9 cellular contexts compared by ENCODE assay signal in genomic region chr5:178551059-178551458, GRCh38. TPM values are rescaled to one million over a fixed set of nuclear protein-coding genes. Genes with fewer than 3 reads are reported as not detected.
DNase-seq lines count a peak whose midpoint lies in the region; ATAC-seq, FAIRE-seq and TF ChIP-seq lines count a peak whose summit lies in the region.
"Had no signal": no experiment of that assay in that cellular context is flagged by ENCODE, and none has a peak within 500 bp of the region (broad histone marks: within the 10 kb centered on the region; RNA-seq: fewer than 3 reads in every experiment).

No MANE protein-coding gene starts in this region.

- ATAC-seq in GM18498 (IDR thresholded peaks at IDR 0.05; ENCODE audit: unreplicated experiment) = no peak
- no peak for ATAC-seq in GM18858 (IDR thresholded peaks at IDR 0.05; ENCODE audit: unreplicated experiment)

- peaks cover 11% of the 10 kb centered on the region; the same call in 1 of the 2 replicates for H3K9me3 Mint-ChIP-seq in HFFc6

- FAIRE-seq in TTC549 (lab: Jason Lieb, UNC) = peak; percentile 98
- FAIRE-seq: GM18507 had no signal

- no peaks in the 10 kb centered on the region for H3K9me2 ChIP-seq in hepatocyte (replicated peaks; ENCODE audit: insufficient read depth)

- H3K4me3 ChIP-seq in AG04450 (ENCODE audit: low read depth, low read length) (no peak overlapping the region), hepatocyte (no peak overlapping the region)

- H3K27ac ChIP-seq in AG04450 (ENCODE audit: low read depth, low read length) (no peak overlapping the region), hepatocyte (no peak overlapping the region)

- H3K4me3 Mint-ChIP-seq in HFFc6 = no peak overlapping the region

- POLR2A ChIA-PET in AG04450 (lab: Yijun Ruan, JAX) = no interaction called here

- peaks cover 6% of the 10 kb centered on the region for H3K27me3 Mint-ChIP-seq in HFFc6 (ENCODE audit: insufficient read depth)

- no peaks in the 10 kb centered on the region for H4K20me1 ChIP-seq in hepatocyte (ENCODE audit: insufficient read depth, poor library complexity, severe bottlenecking)

- DNase-seq in AG04450 (ENCODE audit: low read depth, low spot score) (no peak), HFFc6 (peak; percentile 32), hepatocyte (ENCODE audit: low spot score) (no peak), NCI-H146 treated with DMSO at 0.1 percent for 48 hours (lab: John Stamatoyannopoulos, UW; ENCODE audit: unreplicated experiment) (no peak), NCI-H510A (lab: John Stamatoyannopoulos, UW) (no peak)

- no peaks in the 10 kb centered on the region; the same call in 1 of the 2 replicates for H3K4me1 Mint-ChIP-seq in HFFc6 (ENCODE audit: low read depth)

- H3K9me3 ChIP-seq in AG04450 (ENCODE audit: control insufficient read depth, insufficient read depth, low read length) = peaks cover 33% of the 10 kb centered on the region
- H3K9me3 ChIP-seq in hepatocyte (ENCODE audit: low read depth) = no peaks in the 10 kb centered on the region

- no peaks in the 10 kb centered on the region for H3K36me3 ChIP-seq in hepatocyte (replicated peaks; ENCODE audit: insufficient read depth, low read depth)

- H3K79me2 ChIP-seq in hepatocyte = no peaks in the 10 kb centered on the region

- H3K4me1 ChIP-seq in hepatocyte (ENCODE audit: insufficient read depth) = no peaks in the 10 kb centered on the region

- H2AFZ ChIP-seq in hepatocyte = no peak overlapping the region

- peak; percentile 37 for TF ChIP-seq CTCF in AG04450 (IDR thresholded peaks at IDR 0.05; ENCODE audit: low read depth, low read length)
- TF ChIP-seq CTCF in HFFc6 (IDR thresholded peaks at IDR 0.05) = peak; percentile 75
- peak; percentile 84 for TF ChIP-seq CTCF in hepatocyte (IDR thresholded peaks at IDR 0.05; ENCODE audit: poor library complexity)

- CTCF ChIA-PET in AG04450 (lab: Charles Lee) = interaction anchor here (1.0 to 1.6 kb wide), 3 partner anchors 161 to 316 kb away, joined by 3 to 4 read pairs (median 3); no protein-coding TSS in a partner anchor

- no peaks in the 10 kb centered on the region for H3K27me3 ChIP-seq in AG04450 (ENCODE audit: control insufficient read depth, insufficient read depth, low read length)
- no peaks in the 10 kb centered on the region for H3K27me3 ChIP-seq in hepatocyte

- no peaks in the 10 kb centered on the region for H3K36me3 Mint-ChIP-seq in HFFc6 (ENCODE audit: low read depth)

- no peak overlapping the region for H3K4me2 ChIP-seq in hepatocyte

- no peak overlapping the region for H3K27ac Mint-ChIP-seq in HFFc6

RNA-seq across cellular contexts. Expression of gene COL23A1, which starts 39.1 kb away (rescaled TPM):
- polyA plus RNA-seq in AG04450 (2011; rRNA removed) (not detected in 2 replicates), hepatocyte (1.1 and 2.7 TPM in 2 replicates)
- polyA minus RNA-seq in AG04450 (2011; rRNA and poly(A)+ RNA removed) = not detected in 2 replicates
- not detected for total RNA-seq in HFFc6 (2021; fragmentation: NEBNext Ultra II Directional; extraction: Animal tissue kit (Norgen Biotek cat#: 25700))
- total RNA-seq in hepatocyte = 0.84 and 5.1 TPM in 2 replicates
